ENCODE assay signal across 2 cellular contexts in the genomic region with DNA sequence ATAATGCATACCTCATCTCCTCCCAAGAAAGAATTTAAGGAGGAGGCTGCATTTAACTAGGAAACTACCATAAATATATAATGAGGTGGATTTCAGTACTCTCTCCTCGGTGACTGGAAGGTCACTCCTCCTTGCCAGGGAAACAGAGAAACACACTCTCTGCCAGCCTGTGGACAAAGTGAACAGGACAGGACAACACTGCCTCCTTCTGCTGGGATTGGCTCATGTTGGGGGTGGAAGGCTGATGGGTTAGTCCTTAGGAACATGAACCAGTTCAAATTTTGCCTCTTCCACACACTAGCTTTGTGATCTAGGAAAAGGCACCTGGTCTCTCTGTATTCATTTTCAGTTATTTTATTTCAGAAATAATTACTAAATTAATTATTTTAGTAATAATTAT.
TF ChIP-seq lines count a peak whose summit lies in the region.

No MANE protein-coding gene starts in this region.

TF ChIP-seq in A549, 52 proteins besides CTCF, POLR2A, EP300 and RAD21 (continued from another document):
- no peak for TF ChIP-seq CBX8 (IDR thresholded peaks at IDR 0.05)
- no peak for TF ChIP-seq REST (IDR thresholded peaks at IDR 0.05)
- TF ChIP-seq SMC3 (IDR thresholded peaks at IDR 0.05) = no peak
- no peak for TF ChIP-seq RFX5 (IDR thresholded peaks at IDR 0.05)
- no peak for TF ChIP-seq NFE2L2 (conservative IDR thresholded peaks at IDR 0.05; ENCODE audit: low read length)
- no peak for TF ChIP-seq HOXA7 (CRISPR knock-in tag; IDR thresholded peaks at IDR 0.05)

TF ChIP-seq in GM12878, 131 proteins besides CTCF, POLR2A, EP300 and RAD21 (continued from another document):
- TF ChIP-seq, protein P1, sequence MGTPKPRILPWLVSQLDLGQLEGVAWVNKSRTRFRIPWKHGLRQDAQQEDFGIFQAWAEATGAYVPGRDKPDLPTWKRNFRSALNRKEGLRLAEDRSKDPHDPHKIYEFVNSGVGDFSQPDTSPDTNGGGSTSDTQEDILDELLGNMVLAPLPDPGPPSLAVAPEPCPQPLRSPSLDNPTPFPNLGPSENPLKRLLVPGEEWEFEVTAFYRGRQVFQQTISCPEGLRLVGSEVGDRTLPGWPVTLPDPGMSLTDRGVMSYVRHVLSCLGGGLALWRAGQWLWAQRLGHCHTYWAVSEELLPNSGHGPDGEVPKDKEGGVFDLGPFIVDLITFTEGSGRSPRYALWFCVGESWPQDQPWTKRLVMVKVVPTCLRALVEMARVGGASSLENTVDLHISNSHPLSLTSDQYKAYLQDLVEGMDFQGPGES (IDR thresholded peaks at IDR 0.05) = no peak
- TF ChIP-seq EZH2 (IDR thresholded peaks at IDR 0.05; ENCODE audit: borderline replicate concordance, control insufficient read depth, low read depth, low read length) (no peak), RELA (IDR thresholded peaks at IDR 0.05; ENCODE audit: borderline replicate concordance, partially characterized antibody) (no peak), SREBF2 (IDR thresholded peaks at IDR 0.05; ENCODE audit: low read length) (no peak), NBN (IDR thresholded peaks at IDR 0.05) (no peak), RFX5 (IDR thresholded peaks at IDR 0.05; ENCODE audit: low read depth, low read length) (no peak), CBFB (IDR thresholded peaks at IDR 0.05; ENCODE audit: low read depth) (no peak)
- TF ChIP-seq, protein P2, sequence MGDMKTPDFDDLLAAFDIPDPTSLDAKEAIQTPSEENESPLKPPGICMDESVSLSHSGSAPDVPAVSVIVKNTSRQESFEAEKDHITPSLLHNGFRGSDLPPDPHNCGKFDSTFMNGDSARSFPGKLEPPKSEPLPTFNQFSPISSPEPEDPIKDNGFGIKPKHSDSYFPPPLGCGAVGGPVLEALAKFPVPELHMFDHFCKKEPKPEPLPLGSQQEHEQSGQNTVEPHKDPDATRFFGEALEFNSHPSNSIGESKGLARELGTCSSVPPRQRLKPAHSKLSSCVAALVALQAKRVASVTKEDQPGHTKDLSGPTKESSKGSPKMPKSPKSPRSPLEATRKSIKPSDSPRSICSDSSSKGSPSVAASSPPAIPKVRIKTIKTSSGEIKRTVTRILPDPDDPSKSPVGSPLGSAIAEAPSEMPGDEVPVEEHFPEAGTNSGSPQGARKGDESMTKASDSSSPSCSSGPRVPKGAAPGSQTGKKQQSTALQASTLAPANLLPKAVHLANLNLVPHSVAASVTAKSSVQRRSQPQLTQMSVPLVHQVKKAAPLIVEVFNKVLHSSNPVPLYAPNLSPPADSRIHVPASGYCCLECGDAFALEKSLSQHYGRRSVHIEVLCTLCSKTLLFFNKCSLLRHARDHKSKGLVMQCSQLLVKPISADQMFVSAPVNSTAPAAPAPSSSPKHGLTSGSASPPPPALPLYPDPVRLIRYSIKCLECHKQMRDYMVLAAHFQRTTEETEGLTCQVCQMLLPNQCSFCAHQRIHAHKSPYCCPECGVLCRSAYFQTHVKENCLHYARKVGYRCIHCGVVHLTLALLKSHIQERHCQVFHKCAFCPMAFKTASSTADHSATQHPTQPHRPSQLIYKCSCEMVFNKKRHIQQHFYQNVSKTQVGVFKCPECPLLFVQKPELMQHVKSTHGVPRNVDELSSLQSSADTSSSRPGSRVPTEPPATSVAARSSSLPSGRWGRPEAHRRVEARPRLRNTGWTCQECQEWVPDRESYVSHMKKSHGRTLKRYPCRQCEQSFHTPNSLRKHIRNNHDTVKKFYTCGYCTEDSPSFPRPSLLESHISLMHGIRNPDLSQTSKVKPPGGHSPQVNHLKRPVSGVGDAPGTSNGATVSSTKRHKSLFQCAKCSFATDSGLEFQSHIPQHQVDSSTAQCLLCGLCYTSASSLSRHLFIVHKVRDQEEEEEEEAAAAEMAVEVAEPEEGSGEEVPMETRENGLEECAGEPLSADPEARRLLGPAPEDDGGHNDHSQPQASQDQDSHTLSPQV (IDR thresholded peaks at IDR 0.05) = no peak
TF ChIP-seq in GM12878: peak in this region for 0.
